21 cellular contexts compared by ENCODE assay signal in genomic region chr15:28808154-28808553, GRCh38. TPM values are rescaled to one million over a fixed set of nuclear protein-coding genes. Genes with fewer than 3 reads are reported as not detected.
"Had no signal": no experiment of that assay in that cellular context is flagged by ENCODE, and none has a peak within 500 bp of the region (broad histone marks: within the 10 kb centered on the region; RNA-seq: fewer than 3 reads in every experiment).

No MANE protein-coding gene starts in this region.

RNA-seq across cellular contexts. Expression of gene GOLGA6L7, which starts 40.3 kb away (rescaled TPM):
- total RNA-seq: hepatocyte; kidney epithelial cell; left lobe of liver; liver; lower lobe of right lung; mammary epithelial cell; mucosa of gallbladder; naive thymus-derived CD8-positive, alpha-beta T cell; neural crest cell; occipital lobe; osteocyte; posterior vena cava; psoas muscle; sigmoid colon; spleen; subcutaneous adipose tissue; suprapubic skin; thoracic aorta; upper lobe of right lung; uterus had no signal
- polyA plus RNA-seq: hepatocyte; liver; mammary epithelial cell; naive thymus-derived CD8-positive, alpha-beta T cell; psoas muscle; small intestine; spleen had no signal
